30 cellular contexts compared by ENCODE assay signal in the genomic region with DNA sequence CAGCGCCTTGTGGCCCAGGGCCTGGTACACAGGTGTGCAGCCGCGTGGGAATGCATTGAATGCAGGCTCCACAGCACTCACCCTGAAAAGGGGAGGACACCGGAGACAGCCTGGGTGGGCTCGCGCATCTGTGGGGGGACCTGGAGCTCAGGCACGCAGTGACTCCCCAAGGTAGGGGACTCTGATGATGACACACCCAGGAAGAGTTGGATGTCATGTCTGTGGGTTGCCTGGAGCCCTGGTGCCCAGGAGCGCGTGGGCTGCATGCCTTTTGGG. TPM values are rescaled to one million over a fixed set of nuclear protein-coding genes. Genes with fewer than 3 reads are reported as not detected.
"Had no signal": no experiment of that assay in that cellular context is flagged by ENCODE, and none has a peak within 500 bp of the region (broad histone marks: within the 10 kb centered on the region; RNA-seq: fewer than 3 reads in every experiment).

No MANE protein-coding gene starts in this region.

- H3K9ac ChIP-seq: KMS-11 had no signal

- H3K27ac ChIP-seq: KMS-11, WERI-Rb-1 had no signal

- H3K9me3 Mint-ChIP-seq: activated CD4-positive, alpha-beta memory T cell treated with anti-CD3 and anti-CD28 coated beads, Interleukin-2, amount 10 ng/mL, durations not matched to agents 7 days and 5 days; activated naive CD8-positive, alpha-beta T cell treated with anti-CD3 and anti-CD28 coated beads, Interleukin-2, amount 50 U/mL, for 24 hours; T-cell had no signal

- ATAC-seq: activated CD8-positive, alpha-beta memory T cell treated with anti-CD3 and anti-CD28 coated beads, Interleukin-2, amount 10 ng/mL, durations not matched to agents 7 days and 5 days; activated naive CD8-positive, alpha-beta T cell treated with anti-CD3 and anti-CD28 coated beads, Interleukin-2, amount 50 U/mL, for 24 hours; SK-N-SH treated with all-trans-retinoic acid at 6 μM for 48 hours; T-cell had no signal

- DNase-seq: activated CD4-positive, alpha-beta memory T cell treated with anti-CD3 and anti-CD28 coated beads, Interleukin-2, amount 10 ng/mL, durations not matched to agents 7 days and 5 days; activated CD4-positive, alpha-beta T cell treated with anti-CD3 and anti-CD28 coated beads for 1 hour; activated CD4-positive, alpha-beta T cell treated with anti-CD3 and anti-CD28 coated beads for 48 hours; activated CD4-positive, CD25-positive, alpha-beta regulatory T cell; activated CD8-positive, alpha-beta memory T cell treated with anti-CD3 and anti-CD28 coated beads for 24 hours; activated CD8-positive, alpha-beta memory T cell treated with anti-CD3 and anti-CD28 coated beads, Interleukin-2, amount 10 ng/mL, durations not matched to agents 7 days and 5 days; activated CD8-positive, alpha-beta memory T cell treated with anti-CD3 and anti-CD28 coated beads, Interleukin-2, amount 50 U/mL, for 48 hours; activated effector memory CD4-positive, alpha-beta T cell treated with Interleukin-2 at 50 U/mL for 16 hours; activated naive CD4-positive, alpha-beta T cell treated with anti-CD3 and anti-CD28 coated beads, Interleukin-2, amount 50 U/mL, for 16 hours; activated naive CD8-positive, alpha-beta T cell treated with anti-CD3 and anti-CD28 coated beads, Interleukin-2, amount 50 U/mL, for 24 hours; activated T-cell treated with anti-CD3 and anti-CD28 coated beads, Interleukin-2, amount 50 U/mL, for 48 hours; anterior cingulate cortex; caudate nucleus; cerebellar nuclear complex; NCI-H1092 treated with DMSO at 0.1 percent for 48 hours; NCI-H1930; NCI-H2081 treated with DMSO at 0.1 percent for 48 hours; NCI-H226; NCI-H446 treated with DMSO at 0.1 percent for 48 hours; NCI-H524; OCI-M1; SIG-M5; T-cell; T-helper 2 cell; T1000; WERI-Rb-1 had no signal

- H3K4me3 Mint-ChIP-seq: activated CD4-positive, alpha-beta memory T cell treated with anti-CD3 and anti-CD28 coated beads, Interleukin-2, amount 10 ng/mL, durations not matched to agents 7 days and 5 days; activated CD8-positive, alpha-beta memory T cell treated with anti-CD3 and anti-CD28 coated beads, Interleukin-2, amount 10 ng/mL, durations not matched to agents 7 days and 5 days; activated naive CD8-positive, alpha-beta T cell treated with anti-CD3 and anti-CD28 coated beads, Interleukin-2, amount 50 U/mL, for 24 hours; brain; T-cell had no signal

- H3K4me2 ChIP-seq: KMS-11 had no signal

- H3K4me1 Mint-ChIP-seq: activated CD4-positive, alpha-beta memory T cell treated with anti-CD3 and anti-CD28 coated beads, Interleukin-2, amount 10 ng/mL, durations not matched to agents 7 days and 5 days had no signal

- H3K27me3 Mint-ChIP-seq: activated CD4-positive, alpha-beta memory T cell treated with anti-CD3 and anti-CD28 coated beads, Interleukin-2, amount 10 ng/mL, durations not matched to agents 7 days and 5 days; activated CD8-positive, alpha-beta memory T cell treated with anti-CD3 and anti-CD28 coated beads, Interleukin-2, amount 10 ng/mL, durations not matched to agents 7 days and 5 days; activated naive CD8-positive, alpha-beta T cell treated with anti-CD3 and anti-CD28 coated beads, Interleukin-2, amount 50 U/mL, for 24 hours; T-cell had no signal

- H3K36me3 Mint-ChIP-seq: activated CD8-positive, alpha-beta memory T cell treated with anti-CD3 and anti-CD28 coated beads, Interleukin-2, amount 10 ng/mL, durations not matched to agents 7 days and 5 days; brain had no signal

- H3K27ac Mint-ChIP-seq: activated CD4-positive, alpha-beta memory T cell treated with anti-CD3 and anti-CD28 coated beads, Interleukin-2, amount 10 ng/mL, durations not matched to agents 7 days and 5 days; activated CD8-positive, alpha-beta memory T cell treated with anti-CD3 and anti-CD28 coated beads, Interleukin-2, amount 10 ng/mL, durations not matched to agents 7 days and 5 days; activated naive CD8-positive, alpha-beta T cell treated with anti-CD3 and anti-CD28 coated beads, Interleukin-2, amount 50 U/mL, for 24 hours; brain; T-cell had no signal

RNA-seq across cellular contexts. Expression of a gene that starts 32.7 kb away (rescaled TPM):
- total RNA-seq: activated CD4-positive, alpha-beta memory T cell treated with anti-CD3 and anti-CD28 coated beads, Interleukin-2, amount 10 ng/mL, durations not matched to agents 7 days and 5 days; activated CD8-positive, alpha-beta memory T cell treated with anti-CD3 and anti-CD28 coated beads, Interleukin-2, amount 10 ng/mL, durations not matched to agents 7 days and 5 days; SK-MEL-5 had no signal
